ENCODE assay signal across 15 cellular contexts in the genomic region with DNA sequence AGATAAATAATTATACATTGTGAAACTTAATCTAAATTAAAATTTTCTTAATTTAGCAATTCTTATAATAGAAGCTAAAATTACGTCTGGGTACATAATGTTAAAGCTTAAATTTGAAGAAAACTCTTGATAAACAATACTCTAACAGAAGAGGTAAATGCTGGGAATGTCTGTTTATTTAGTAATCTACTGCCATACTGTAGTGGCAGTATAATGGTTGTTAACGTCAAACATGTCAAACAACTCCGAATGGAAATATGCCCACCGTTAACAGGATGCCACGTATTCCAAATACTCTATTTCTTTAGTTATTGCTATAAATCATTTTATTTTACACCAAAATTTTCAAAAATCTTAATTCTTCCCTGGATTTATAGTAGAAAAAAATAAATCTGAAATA.
"Had no signal": no experiment of that assay in that cellular context is flagged by ENCODE, and none has a peak within 500 bp of the region (broad histone marks: within the 10 kb centered on the region; RNA-seq: fewer than 3 reads in every experiment).

No MANE protein-coding gene starts in this region.

- H3K9me3 ChIP-seq: ovary had no signal

- H3K4me3 ChIP-seq: ovary, spleen, upper lobe of left lung had no signal

- ATAC-seq: activated naive CD4-positive, alpha-beta T cell treated with anti-CD3 and anti-CD28 coated beads, Interleukin-2, amount 50 U/mL, for 72 hours; esophagus mucosa; left lobe of liver; sciatic nerve; stimulated activated naive CD8-positive, alpha-beta T cell treated with anti-CD3 and anti-CD28 coated beads, Interleukin-15, amount 100 ng/mL, for 72 hours had no signal

- H3K27me3 Mint-ChIP-seq: stimulated activated naive CD8-positive, alpha-beta T cell treated with anti-CD3 and anti-CD28 coated beads, Interleukin-15, amount 100 ng/mL, for 72 hours had no signal

- DNase-seq: activated CD4-positive, alpha-beta memory T cell treated with anti-CD3 and anti-CD28 coated beads, Interleukin-2, amount 10 ng/mL, durations not matched to agents 7 days and 5 days; activated gamma-delta T cell; activated T-cell treated with anti-CD3 and anti-CD28 coated beads, Interleukin-2, amount 50 U/mL, for 48 hours; mammary epithelial cell; naive B cell; ovary; spleen; stimulated activated naive CD8-positive, alpha-beta T cell treated with anti-CD3 and anti-CD28 coated beads, Interleukin-15, amount 100 ng/mL, for 72 hours; upper lobe of left lung had no signal

- H3K27ac Mint-ChIP-seq: activated CD4-positive, alpha-beta memory T cell treated with anti-CD3 and anti-CD28 coated beads, Interleukin-2, amount 10 ng/mL, durations not matched to agents 7 days and 5 days; activated naive CD4-positive, alpha-beta T cell treated with anti-CD3 and anti-CD28 coated beads, Interleukin-2, amount 50 U/mL, for 72 hours; naive B cell; stimulated activated naive CD8-positive, alpha-beta T cell treated with anti-CD3 and anti-CD28 coated beads, Interleukin-15, amount 100 ng/mL, for 72 hours had no signal

- H3K27me3 ChIP-seq: ovary, spleen, upper lobe of left lung had no signal

- FAIRE-seq: endometrium, keratinocyte had no signal

- H3K4me1 Mint-ChIP-seq: activated CD4-positive, alpha-beta memory T cell treated with anti-CD3 and anti-CD28 coated beads, Interleukin-2, amount 10 ng/mL, durations not matched to agents 7 days and 5 days; stimulated activated naive CD8-positive, alpha-beta T cell treated with anti-CD3 and anti-CD28 coated beads, Interleukin-15, amount 100 ng/mL, for 72 hours had no signal

- H3K4me3 Mint-ChIP-seq: activated CD4-positive, alpha-beta memory T cell treated with anti-CD3 and anti-CD28 coated beads, Interleukin-2, amount 10 ng/mL, durations not matched to agents 7 days and 5 days; naive B cell; stimulated activated naive CD8-positive, alpha-beta T cell treated with anti-CD3 and anti-CD28 coated beads, Interleukin-15, amount 100 ng/mL, for 72 hours had no signal

- H3K36me3 ChIP-seq: ovary, spleen, upper lobe of left lung had no signal

- H3K27ac ChIP-seq: ovary, spleen, upper lobe of left lung had no signal
